20 cellular contexts compared by ENCODE assay signal in the genomic region with DNA sequence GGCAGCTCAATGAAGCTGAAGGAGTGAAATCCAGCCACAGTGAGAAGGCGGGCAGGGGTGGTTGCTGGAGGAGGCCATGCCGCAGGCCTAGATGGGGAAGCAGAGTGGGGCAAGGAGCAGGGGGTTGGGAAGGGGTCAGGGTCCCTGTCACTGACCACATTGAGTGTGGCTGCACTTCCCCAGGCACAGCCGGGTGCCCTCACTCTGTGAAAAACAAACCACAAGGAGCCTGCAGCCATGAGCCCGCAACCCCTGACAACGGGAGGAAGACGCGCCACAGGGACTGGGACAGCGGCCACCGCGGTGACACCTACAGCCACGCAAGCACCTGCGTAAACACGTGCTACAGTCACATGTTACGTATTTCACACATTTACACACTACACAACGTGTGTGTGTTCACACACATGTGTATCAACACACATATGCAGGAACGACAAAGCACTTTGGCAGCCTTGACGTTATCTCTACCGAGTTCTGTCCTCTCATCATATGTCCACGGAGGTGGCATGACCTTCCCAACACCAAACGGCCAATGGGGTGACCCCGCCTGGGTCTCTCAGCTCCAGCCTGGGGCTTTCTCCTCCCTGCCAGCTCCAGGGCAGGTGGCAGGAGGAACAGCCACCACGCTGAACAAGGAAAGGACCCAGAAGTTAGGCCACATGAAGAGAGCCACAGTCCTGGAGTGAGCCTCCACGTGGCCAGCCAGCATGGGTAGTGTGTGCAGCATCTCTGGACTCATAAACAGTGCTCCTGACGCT.
DNase-seq lines count a peak whose midpoint lies in the region; ATAC-seq, FAIRE-seq and TF ChIP-seq lines count a peak whose summit lies in the region.
"Had no signal": no experiment of that assay in that cellular context is flagged by ENCODE, and none has a peak within 500 bp of the region (broad histone marks: within the 10 kb centered on the region; RNA-seq: fewer than 3 reads in every experiment).

No MANE protein-coding gene starts in this region.

- H3K79me2 ChIP-seq in PC-3 (ENCODE audit: low read length) = no peaks in the 10 kb centered on the region

- peaks cover 13% of the 10 kb centered on the region for H3K4me1 Mint-ChIP-seq in endodermal cell
- H3K4me1 Mint-ChIP-seq: CD14-positive monocyte had no signal

- TF ChIP-seq CTCF in endodermal cell (conservative IDR thresholded peaks at IDR 0.05) (no peak), PC-3 (conservative IDR thresholded peaks at IDR 0.05; ENCODE audit: low read depth, low read length) (no peak)

- H2BK12ac ChIP-seq in neuronal stem cell (ENCODE audit: low read length) = no peak overlapping the region

- no peaks in the 10 kb centered on the region for H3K9me2 ChIP-seq in PC-3 (replicated peaks; ENCODE audit: low read length)

- peak; percentile 80 for FAIRE-seq in urothelium cell line (lab: Jason Lieb, UNC)
- FAIRE-seq: GM12892, GM18507, H54 had no signal

- intact Hi-C loops in cardiac septum (cut with DNase I) = no loop called here
- intact Hi-C loops in left cardiac atrium (cut with DNase I) = no loop called here
- intact Hi-C loops in PC-3 (cut with micrococcal nuclease) = loop anchor here (5.0 kb wide), 1 partner anchor 247 kb away; no protein-coding TSS in a partner anchor

- no peaks in the 10 kb centered on the region for H3K9me3 Mint-ChIP-seq in endodermal cell
- H3K9me3 Mint-ChIP-seq: CD4-positive, alpha-beta memory T cell; HFFc6 had no signal

- H3K36me3 ChIP-seq in endodermal cell (ENCODE audit: control insufficient read depth, insufficient read depth, low read length) (no peaks in the 10 kb centered on the region), neuronal stem cell (replicated peaks in 1 of 2; ENCODE audit: control insufficient read depth in 2 of 2, insufficient read depth in 2 of 2, low read length in 2 of 2) (no peaks in the 10 kb centered on the region), PC-3 (ENCODE audit: low read depth, low read length) (no peaks in the 10 kb centered on the region)
- H3K36me3 ChIP-seq: BLaER1 had no signal

- BruUV-seq in PC-3 (replicated peaks; lab: Mats Ljungman, UMichigan) = no TSS peak

- no peak overlapping the region for H3K4me3 ChIP-seq in endodermal cell (ENCODE audit: low read length)
- no peak overlapping the region for H3K4me3 ChIP-seq in neuronal stem cell (ENCODE audit: low read length in 2 of 2)
- no peak overlapping the region for H3K4me3 ChIP-seq in PC-3 (ENCODE audit: low read length)
- H3K4me3 ChIP-seq: BLaER1, GM23248 had no signal

- H3K36me3 Mint-ChIP-seq in endodermal cell (ENCODE audit: low read depth) = no peaks in the 10 kb centered on the region
- H3K36me3 Mint-ChIP-seq: CD14-positive monocyte had no signal

- H4K8ac ChIP-seq in neuronal stem cell (ENCODE audit: low read depth, low read length) = no peak overlapping the region

- no peaks in the 10 kb centered on the region for H3K79me1 ChIP-seq in neuronal stem cell (ENCODE audit: low read depth, low read length)

- DNase-seq in cardiac septum (ENCODE audit: low spot score) (peak; percentile 43), left cardiac atrium (no peak), endodermal cell (peak; percentile 36), neuronal stem cell (ENCODE audit: low spot score) (no peak), urothelium cell line (ENCODE audit: low spot score) (no peak), PC-3 (no peak)
- DNase-seq: 8988T; CD4-positive, alpha-beta memory T cell; DMS153; DMS79; GDM1; GM23248; HFFc6 had no signal

- H3K4ac ChIP-seq in neuronal stem cell (ENCODE audit: low read length) = no peak overlapping the region

- no peaks in the 10 kb centered on the region for H4K20me1 ChIP-seq in PC-3 (ENCODE audit: low read length)
- H4K20me1 ChIP-seq: BLaER1 had no signal

- no peak overlapping the region for H2BK5ac ChIP-seq in neuronal stem cell (ENCODE audit: low read length)

- H2AK5ac ChIP-seq in neuronal stem cell (ENCODE audit: low read depth, low read length) = peak overlapping the region; percentile 38

- no peak overlapping the region for H2BK120ac ChIP-seq in neuronal stem cell (ENCODE audit: low read depth, low read length)

- H2BK15ac ChIP-seq in neuronal stem cell (ENCODE audit: low read length) = no peak overlapping the region

- H3K4me3 Mint-ChIP-seq in endodermal cell = no peak overlapping the region
- H3K4me3 Mint-ChIP-seq: CD14-positive monocyte, HFFc6 had no signal

- H3K27ac Mint-ChIP-seq in endodermal cell = no peak overlapping the region
- H3K27ac Mint-ChIP-seq: CD14-positive monocyte, HFFc6 had no signal

- H3K9ac ChIP-seq in endodermal cell (ENCODE audit: extremely low read depth, low read length, poor library complexity, severe bottlenecking) = no peak overlapping the region
- H3K9ac ChIP-seq in neuronal stem cell (ENCODE audit: low read depth, low read length, poor library complexity) = peak overlapping the region; percentile 46
- no peak overlapping the region for H3K9ac ChIP-seq in PC-3 (ENCODE audit: low read length)
- H3K9ac ChIP-seq: BLaER1, GM23248 had no signal

- H3F3A ChIP-seq in PC-3 (ENCODE audit: low read length, unreplicated experiment) = no peaks in the 10 kb centered on the region

- CTCF ChIA-PET in PC-3 (lab: Charles Lee) = no interaction called here

- H3K27me3 Mint-ChIP-seq in endodermal cell (ENCODE audit: insufficient read depth) = no peaks in the 10 kb centered on the region
- H3K27me3 Mint-ChIP-seq: CD4-positive, alpha-beta memory T cell had no signal

- H4K91ac ChIP-seq in neuronal stem cell (ENCODE audit: low read depth, low read length, poor library complexity) = no peak overlapping the region

- H3K4me1 ChIP-seq in endodermal cell (ENCODE audit: control insufficient read depth, insufficient read depth, low read length) (peaks cover 4% of the 10 kb centered on the region), neuronal stem cell (ENCODE audit: control insufficient read depth in 2 of 2, insufficient read depth in 1 of 2, low read depth in 1 of 2, low read length in 2 of 2) (peaks cover 5 to 11% of the 10 kb centered on the region in 2 donors), PC-3 (ENCODE audit: insufficient read depth, low read length) (no peaks in the 10 kb centered on the region)

- H3K23ac ChIP-seq in neuronal stem cell (ENCODE audit: low read depth, low read length, poor library complexity) = peak overlapping the region; percentile 66

- no peak overlapping the region for H2AFZ ChIP-seq in neuronal stem cell (ENCODE audit: low read length)
- H2AFZ ChIP-seq in PC-3 (ENCODE audit: low read length) = no peak overlapping the region
- H2AFZ ChIP-seq: GM23248 had no signal

- peak overlapping the region; percentile 83 for H3K14ac ChIP-seq in neuronal stem cell (ENCODE audit: low read length)

- H3K18ac ChIP-seq in neuronal stem cell (ENCODE audit: low read length) = peak overlapping the region; percentile 66

- H3K27me3 ChIP-seq in endodermal cell (ENCODE audit: control insufficient read depth, insufficient read depth, low read length, poor library complexity, severe bottlenecking) = no peaks in the 10 kb centered on the region
- no peaks in the 10 kb centered on the region for H3K27me3 ChIP-seq in neuronal stem cell (ENCODE audit: control insufficient read depth in 3 of 3, insufficient read depth in 3 of 3, low read depth in 1 of 3, low read length in 3 of 3)
- no peaks in the 10 kb centered on the region for H3K27me3 ChIP-seq in PC-3 (ENCODE audit: low read length)
- H3K27me3 ChIP-seq: BLaER1 had no signal

- no peak overlapping the region for H3K27ac ChIP-seq in endodermal cell (ENCODE audit: low read depth, low read length)
- H3K27ac ChIP-seq in neuronal stem cell (replicated peaks; ENCODE audit: low read length) = no peak overlapping the region
- no peak overlapping the region for H3K27ac ChIP-seq in PC-3 (ENCODE audit: low read length)
- H3K27ac ChIP-seq: BLaER1, GM23248 had no signal

- H3K9me3 ChIP-seq in endodermal cell (ENCODE audit: control insufficient read depth, low read length) (no peaks in the 10 kb centered on the region), neuronal stem cell (replicated peaks in 1 of 2; ENCODE audit: control insufficient read depth in 2 of 2, insufficient read depth in 1 of 2, low read depth in 1 of 2, low read length in 2 of 2) (peaks cover 0 to 4% of the 10 kb centered on the region in 2 donors), PC-3 (ENCODE audit: low read length) (no peaks in the 10 kb centered on the region)
- H3K9me3 ChIP-seq: BLaER1 had no signal

- WGBS in endodermal cell (ENCODE audit: insufficient coverage in 1 of 2, insufficient read length in 1 of 2), 2 experiments = 93 to 96% methylated on average over 20 to 24 of the region's 24 CpGs
- WGBS in neuronal stem cell (ENCODE audit: extremely low coverage in 2 of 2, insufficient read length in 2 of 2, insufficient replicate concordance in 1 of 2), 2 donors = no CpG with 5 or more reads among the region's 24 CpGs

- no peak overlapping the region for H3K4me2 ChIP-seq in neuronal stem cell (ENCODE audit: insufficient read depth, low read length, poor library complexity, severe bottlenecking)
- H3K4me2 ChIP-seq in PC-3 (ENCODE audit: low read length) = no peak overlapping the region

- POLR2A ChIA-PET in PC-3 (lab: Charles Lee; ENCODE audit: unreplicated experiment) = no interaction called here

- ATAC-seq in left cardiac atrium (no peak), GM21381 (IDR thresholded peaks at IDR 0.05; ENCODE audit: unreplicated experiment) (no peak), GM21423 (IDR thresholded peaks at IDR 0.05; ENCODE audit: unreplicated experiment) (no peak), PC-3 (no peak)

Comparison
In these comparisons a context has a peak if more than half of its experiments do, and no peak if none do; other contexts are left out.
1. DNase-seq: peak in cardiac septum (single experiment) and endodermal cell (single experiment); none in left cardiac atrium (single experiment), neuronal stem cell (single experiment), urothelium cell line (single experiment) and PC-3 (single experiment).